ENCODE assay signal across 1 cellular context in the genomic region with DNA sequence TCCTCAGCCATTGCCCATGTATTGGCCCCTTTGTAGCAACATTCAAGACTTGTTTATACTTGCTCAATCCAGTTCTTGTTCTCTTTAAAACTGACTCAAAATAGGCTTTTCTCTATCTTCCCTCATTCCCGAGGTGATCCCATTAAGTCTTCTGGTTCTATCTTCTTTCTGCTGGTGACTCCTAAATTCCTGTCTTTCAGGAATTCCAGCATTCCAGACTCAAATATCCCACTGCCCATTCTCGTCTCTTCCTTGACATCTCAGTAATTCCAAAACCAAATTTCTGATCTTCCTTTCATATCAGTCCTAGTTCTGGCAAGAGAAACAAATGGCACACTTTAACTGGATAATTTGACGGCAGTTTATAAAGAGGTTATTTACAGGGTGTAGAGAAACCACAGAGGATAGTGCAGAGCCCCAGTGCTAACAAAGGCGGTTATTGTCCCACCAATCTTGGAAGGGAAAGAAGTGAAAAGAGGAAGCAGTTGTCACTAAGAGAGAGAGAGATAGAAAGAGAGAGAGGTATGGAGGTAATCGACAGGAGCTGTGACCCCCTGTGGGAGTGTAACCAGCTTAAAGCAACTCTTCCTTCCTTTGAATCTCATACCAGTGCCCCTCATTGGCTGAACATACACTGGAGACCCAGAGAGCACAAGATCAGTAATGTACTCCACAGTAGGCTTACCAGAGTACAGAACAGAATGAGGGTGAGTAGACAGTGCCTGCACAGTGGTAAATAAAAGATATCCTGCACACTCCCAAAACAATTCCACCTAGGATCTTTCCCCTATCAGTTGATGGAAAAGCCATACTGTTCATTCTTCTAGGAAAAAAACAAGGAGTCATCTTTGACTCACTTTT.
TF ChIP-seq lines count a peak whose summit lies in the region.

No MANE protein-coding gene starts in this region.

TF ChIP-seq in SK-N-SH, 30 proteins besides CTCF, POLR2A, EP300 and RAD21 (continued from another document):
- TF ChIP-seq, protein P1, sequence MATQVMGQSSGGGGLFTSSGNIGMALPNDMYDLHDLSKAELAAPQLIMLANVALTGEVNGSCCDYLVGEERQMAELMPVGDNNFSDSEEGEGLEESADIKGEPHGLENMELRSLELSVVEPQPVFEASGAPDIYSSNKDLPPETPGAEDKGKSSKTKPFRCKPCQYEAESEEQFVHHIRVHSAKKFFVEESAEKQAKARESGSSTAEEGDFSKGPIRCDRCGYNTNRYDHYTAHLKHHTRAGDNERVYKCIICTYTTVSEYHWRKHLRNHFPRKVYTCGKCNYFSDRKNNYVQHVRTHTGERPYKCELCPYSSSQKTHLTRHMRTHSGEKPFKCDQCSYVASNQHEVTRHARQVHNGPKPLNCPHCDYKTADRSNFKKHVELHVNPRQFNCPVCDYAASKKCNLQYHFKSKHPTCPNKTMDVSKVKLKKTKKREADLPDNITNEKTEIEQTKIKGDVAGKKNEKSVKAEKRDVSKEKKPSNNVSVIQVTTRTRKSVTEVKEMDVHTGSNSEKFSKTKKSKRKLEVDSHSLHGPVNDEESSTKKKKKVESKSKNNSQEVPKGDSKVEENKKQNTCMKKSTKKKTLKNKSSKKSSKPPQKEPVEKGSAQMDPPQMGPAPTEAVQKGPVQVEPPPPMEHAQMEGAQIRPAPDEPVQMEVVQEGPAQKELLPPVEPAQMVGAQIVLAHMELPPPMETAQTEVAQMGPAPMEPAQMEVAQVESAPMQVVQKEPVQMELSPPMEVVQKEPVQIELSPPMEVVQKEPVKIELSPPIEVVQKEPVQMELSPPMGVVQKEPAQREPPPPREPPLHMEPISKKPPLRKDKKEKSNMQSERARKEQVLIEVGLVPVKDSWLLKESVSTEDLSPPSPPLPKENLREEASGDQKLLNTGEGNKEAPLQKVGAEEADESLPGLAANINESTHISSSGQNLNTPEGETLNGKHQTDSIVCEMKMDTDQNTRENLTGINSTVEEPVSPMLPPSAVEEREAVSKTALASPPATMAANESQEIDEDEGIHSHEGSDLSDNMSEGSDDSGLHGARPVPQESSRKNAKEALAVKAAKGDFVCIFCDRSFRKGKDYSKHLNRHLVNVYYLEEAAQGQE (IDR thresholded peaks at IDR 0.05; ENCODE audit: low read depth, low read length), result no peak
- TF ChIP-seq, protein P2, sequence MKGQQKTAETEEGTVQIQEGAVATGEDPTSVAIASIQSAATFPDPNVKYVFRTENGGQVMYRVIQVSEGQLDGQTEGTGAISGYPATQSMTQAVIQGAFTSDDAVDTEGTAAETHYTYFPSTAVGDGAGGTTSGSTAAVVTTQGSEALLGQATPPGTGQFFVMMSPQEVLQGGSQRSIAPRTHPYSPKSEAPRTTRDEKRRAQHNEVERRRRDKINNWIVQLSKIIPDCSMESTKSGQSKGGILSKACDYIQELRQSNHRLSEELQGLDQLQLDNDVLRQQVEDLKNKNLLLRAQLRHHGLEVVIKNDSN (IDR thresholded peaks at IDR 0.05; ENCODE audit: borderline replicate concordance, low read depth), result no peak
- no peak for TF ChIP-seq RFX5 (IDR thresholded peaks at IDR 0.05; ENCODE audit: low read length)
- TF ChIP-seq SMC3 (IDR thresholded peaks at IDR 0.05; ENCODE audit: low read depth, low read length), result no peak
- no peak for TF ChIP-seq JUND (IDR thresholded peaks at IDR 0.05)
- no peak for TF ChIP-seq MXI1 (IDR thresholded peaks at IDR 0.05; ENCODE audit: low read depth, low read length)
- TF ChIP-seq, protein P3, sequence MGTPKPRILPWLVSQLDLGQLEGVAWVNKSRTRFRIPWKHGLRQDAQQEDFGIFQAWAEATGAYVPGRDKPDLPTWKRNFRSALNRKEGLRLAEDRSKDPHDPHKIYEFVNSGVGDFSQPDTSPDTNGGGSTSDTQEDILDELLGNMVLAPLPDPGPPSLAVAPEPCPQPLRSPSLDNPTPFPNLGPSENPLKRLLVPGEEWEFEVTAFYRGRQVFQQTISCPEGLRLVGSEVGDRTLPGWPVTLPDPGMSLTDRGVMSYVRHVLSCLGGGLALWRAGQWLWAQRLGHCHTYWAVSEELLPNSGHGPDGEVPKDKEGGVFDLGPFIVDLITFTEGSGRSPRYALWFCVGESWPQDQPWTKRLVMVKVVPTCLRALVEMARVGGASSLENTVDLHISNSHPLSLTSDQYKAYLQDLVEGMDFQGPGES (IDR thresholded peaks at IDR 0.05; ENCODE audit: low read depth, low read length), result no peak
